Comparison of ENCODE assay signal across 22 cellular contexts in genomic region chr17:65813306-65813705, GRCh38.
"Had no signal": no experiment of that assay in that cellular context is flagged by ENCODE, and none has a peak within 500 bp of the region (broad histone marks: within the 10 kb centered on the region; RNA-seq: fewer than 3 reads in every experiment).

No MANE protein-coding gene starts in this region.

- H3K4me1 ChIP-seq: ascending aorta, body of pancreas, Peyer's patch, SJCRH30 had no signal

- H3K36me3 ChIP-seq: ascending aorta, Peyer's patch had no signal

- ATAC-seq: activated CD8-positive, alpha-beta T cell treated with anti-CD3 and anti-CD28 coated beads, Interleukin-2, amount 10 ng/mL, durations not matched to agents 7 days and 5 days; body of pancreas had no signal

- H3K4me2 ChIP-seq: SK-N-SH had no signal

- H3K4me3 ChIP-seq: ascending aorta, body of pancreas, Peyer's patch, SJCRH30 had no signal

- H3K27ac ChIP-seq: ascending aorta, body of pancreas, Peyer's patch, RWPE1, SJCRH30 had no signal

- DNase-seq: activated CD4-positive, alpha-beta T cell treated with anti-CD3 and anti-CD28 coated beads for 48 hours; activated CD4-positive, alpha-beta T cell treated with anti-CD3 and anti-CD28 coated beads, Interleukin-2, amount 50 U/mL, for 4 hours; activated CD4-positive, CD25-positive, alpha-beta regulatory T cell treated with anti-CD3 and anti-CD28 coated beads, Interleukin-2, amount 50 U/mL, for 72 hours; activated CD8-positive, alpha-beta T cell treated with anti-CD3 and anti-CD28 coated beads, Interleukin-2, amount 10 ng/mL, durations not matched to agents 7 days and 5 days; activated effector memory CD4-positive, alpha-beta T cell treated with Interleukin-2 at 50 U/mL for 16 hours; activated naive CD4-positive, alpha-beta T cell; activated T-cell treated with anti-CD3 and anti-CD28 coated beads, Interleukin-2, amount 50 U/mL, for 24 hours; amniotic stem cell; body of pancreas; central memory CD4-positive, alpha-beta T cell; NCI-H1105 treated with DMSO at 0.1 percent for 48 hours; NCI-H1436 treated with DMSO at 0.1 percent for 48 hours; NCI-H187; NCI-H2081; NCI-H446; NCI-H524; Peyer's patch; Right ventricle myocardium superior; SJCRH30; SK-N-SH had no signal

- H3K9ac ChIP-seq: SK-N-SH had no signal

- H3K27me3 ChIP-seq: ascending aorta, body of pancreas, Peyer's patch, SJCRH30 had no signal
